Comparison of ENCODE assay signal across 1 cellular context in the genomic region with DNA sequence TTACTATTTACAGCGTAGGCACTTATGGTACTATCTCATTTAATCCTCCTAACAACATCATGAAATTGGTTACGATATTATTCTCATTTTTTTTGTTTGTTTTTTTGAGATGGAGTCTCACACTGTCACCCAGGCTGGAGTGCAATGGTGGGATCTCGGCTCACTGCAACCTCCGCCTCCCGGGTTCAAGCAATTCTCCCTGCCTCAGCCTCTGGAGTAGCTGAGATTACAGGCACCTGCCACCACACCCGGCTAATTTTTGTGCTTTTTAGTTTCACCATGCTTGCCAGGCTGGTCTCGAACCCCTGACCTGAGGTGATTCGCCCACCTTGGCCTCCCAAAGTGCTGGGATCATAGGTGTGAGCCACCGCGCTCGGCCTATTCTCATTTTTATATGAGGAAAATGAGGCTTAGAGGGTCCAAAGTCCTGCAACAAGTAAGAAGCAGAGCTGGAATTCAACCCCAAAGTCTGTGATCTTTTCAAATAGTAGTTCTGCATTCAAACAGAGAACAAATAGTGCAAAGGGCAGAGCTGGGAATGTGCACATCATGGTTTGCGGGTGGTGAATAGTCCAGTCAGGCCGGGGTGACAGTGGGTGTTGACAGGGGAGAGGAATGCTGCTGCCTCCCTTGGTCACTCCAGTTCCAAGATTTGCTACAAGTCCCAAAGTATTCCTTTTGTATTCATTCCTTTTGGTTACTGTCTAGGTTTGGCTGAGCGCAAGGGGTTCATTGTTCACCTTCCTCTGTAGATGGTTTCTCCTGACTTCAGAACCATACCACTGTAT.
A peak's percentile ranks its signal among the peaks of the same experiment; 100 is the strongest.
TF ChIP-seq lines count a peak whose summit lies in the region.

No MANE protein-coding gene starts in this region.

TF ChIP-seq in HepG2, 621 proteins besides CTCF, POLR2A, EP300 and RAD21 (continued from another document and continues in another):
- peak; percentile 65; the same call in 1 of the 2 replicates for TF ChIP-seq ZNF503 (CRISPR knock-in tag; IDR thresholded peaks at IDR 0.05)
- TF ChIP-seq, protein P1, sequence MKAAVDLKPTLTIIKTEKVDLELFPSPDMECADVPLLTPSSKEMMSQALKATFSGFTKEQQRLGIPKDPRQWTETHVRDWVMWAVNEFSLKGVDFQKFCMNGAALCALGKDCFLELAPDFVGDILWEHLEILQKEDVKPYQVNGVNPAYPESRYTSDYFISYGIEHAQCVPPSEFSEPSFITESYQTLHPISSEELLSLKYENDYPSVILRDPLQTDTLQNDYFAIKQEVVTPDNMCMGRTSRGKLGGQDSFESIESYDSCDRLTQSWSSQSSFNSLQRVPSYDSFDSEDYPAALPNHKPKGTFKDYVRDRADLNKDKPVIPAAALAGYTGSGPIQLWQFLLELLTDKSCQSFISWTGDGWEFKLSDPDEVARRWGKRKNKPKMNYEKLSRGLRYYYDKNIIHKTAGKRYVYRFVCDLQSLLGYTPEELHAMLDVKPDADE (CRISPR knock-in tag; IDR thresholded peaks at IDR 0.05), result no peak
- no peak for TF ChIP-seq RFX3 (CRISPR knock-in tag; IDR thresholded peaks at IDR 0.05)
- TF ChIP-seq ZNF431 (CRISPR knock-in tag; IDR thresholded peaks at IDR 0.05; ENCODE audit: borderline replicate concordance, low read depth), result no peak
- TF ChIP-seq REXO4 (CRISPR knock-in tag; IDR thresholded peaks at IDR 0.05; ENCODE audit: borderline replicate concordance), result no peak
- no peak for TF ChIP-seq MAFG (CRISPR knock-in tag; IDR thresholded peaks at IDR 0.05)
- peak; percentile 78; the same call in 1 of the 2 replicates for TF ChIP-seq ZNF331 (CRISPR knock-in tag; IDR thresholded peaks at IDR 0.05)
- TF ChIP-seq MNT (IDR thresholded peaks at IDR 0.05), result peak; percentile 35
- no peak for TF ChIP-seq ZNF775 (CRISPR knock-in tag; IDR thresholded peaks at IDR 0.05; ENCODE audit: borderline replicate concordance)
- TF ChIP-seq ELF1 (CRISPR knock-in tag; IDR thresholded peaks at IDR 0.05), result no peak
- TF ChIP-seq, protein P2, sequence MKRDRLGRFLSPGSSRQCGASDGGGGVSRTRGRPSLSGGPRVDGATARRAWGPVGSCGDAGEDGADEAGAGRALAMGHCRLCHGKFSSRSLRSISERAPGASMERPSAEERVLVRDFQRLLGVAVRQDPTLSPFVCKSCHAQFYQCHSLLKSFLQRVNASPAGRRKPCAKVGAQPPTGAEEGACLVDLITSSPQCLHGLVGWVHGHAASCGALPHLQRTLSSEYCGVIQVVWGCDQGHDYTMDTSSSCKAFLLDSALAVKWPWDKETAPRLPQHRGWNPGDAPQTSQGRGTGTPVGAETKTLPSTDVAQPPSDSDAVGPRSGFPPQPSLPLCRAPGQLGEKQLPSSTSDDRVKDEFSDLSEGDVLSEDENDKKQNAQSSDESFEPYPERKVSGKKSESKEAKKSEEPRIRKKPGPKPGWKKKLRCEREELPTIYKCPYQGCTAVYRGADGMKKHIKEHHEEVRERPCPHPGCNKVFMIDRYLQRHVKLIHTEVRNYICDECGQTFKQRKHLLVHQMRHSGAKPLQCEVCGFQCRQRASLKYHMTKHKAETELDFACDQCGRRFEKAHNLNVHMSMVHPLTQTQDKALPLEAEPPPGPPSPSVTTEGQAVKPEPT (CRISPR knock-in tag; IDR thresholded peaks at IDR 0.05; ENCODE audit: low read depth), result no peak
- no peak for TF ChIP-seq SNAPC5 (CRISPR knock-in tag; IDR thresholded peaks at IDR 0.05; ENCODE audit: borderline replicate concordance)
- peak; percentile 84 for TF ChIP-seq RXRA (CRISPR knock-in tag; IDR thresholded peaks at IDR 0.05)
- TF ChIP-seq CCDC6 (CRISPR knock-in tag; IDR thresholded peaks at IDR 0.05), result no peak; the same call in 1 of the 2 replicates
- no peak for TF ChIP-seq DNMT1 (CRISPR knock-in tag; IDR thresholded peaks at IDR 0.05)
- peak; percentile 34 to 43; a peak in 2 of 4 replicates for TF ChIP-seq MAFK (conservative IDR thresholded peaks at IDR 0.05 in 1 of 2, IDR thresholded peaks at IDR 0.05 in 1 of 2; ENCODE audit: low read length in 2 of 2)
- TF ChIP-seq SALL2 (CRISPR knock-in tag; IDR thresholded peaks at IDR 0.05), result no peak
- TF ChIP-seq ZNF772 (CRISPR knock-in tag; IDR thresholded peaks at IDR 0.05), result no peak
- TF ChIP-seq HIVEP1 (CRISPR knock-in tag; IDR thresholded peaks at IDR 0.05), result no peak
- no peak for TF ChIP-seq ZNF12 (CRISPR knock-in tag; IDR thresholded peaks at IDR 0.05)
- no peak for TF ChIP-seq RELA (CRISPR knock-in tag; IDR thresholded peaks at IDR 0.05)
- TF ChIP-seq, protein P3, sequence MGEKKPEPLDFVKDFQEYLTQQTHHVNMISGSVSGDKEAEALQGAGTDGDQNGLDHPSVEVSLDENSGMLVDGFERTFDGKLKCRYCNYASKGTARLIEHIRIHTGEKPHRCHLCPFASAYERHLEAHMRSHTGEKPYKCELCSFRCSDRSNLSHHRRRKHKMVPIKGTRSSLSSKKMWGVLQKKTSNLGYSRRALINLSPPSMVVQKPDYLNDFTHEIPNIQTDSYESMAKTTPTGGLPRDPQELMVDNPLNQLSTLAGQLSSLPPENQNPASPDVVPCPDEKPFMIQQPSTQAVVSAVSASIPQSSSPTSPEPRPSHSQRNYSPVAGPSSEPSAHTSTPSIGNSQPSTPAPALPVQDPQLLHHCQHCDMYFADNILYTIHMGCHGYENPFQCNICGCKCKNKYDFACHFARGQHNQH (CRISPR knock-in tag; IDR thresholded peaks at IDR 0.05), result no peak; the same call in 1 of the 2 replicates
- no peak for TF ChIP-seq FLYWCH1 (CRISPR knock-in tag; IDR thresholded peaks at IDR 0.05)
- TF ChIP-seq ZFP1 (CRISPR knock-in tag; IDR thresholded peaks at IDR 0.05), result no peak
- peak; percentile 34; the same call in 1 of the 2 replicates for TF ChIP-seq ZNF614 (CRISPR knock-in tag; IDR thresholded peaks at IDR 0.05; ENCODE audit: borderline replicate concordance)
- TF ChIP-seq ZFX (CRISPR knock-in tag; IDR thresholded peaks at IDR 0.05; ENCODE audit: low read depth), result peak; percentile 58
- no peak for TF ChIP-seq CAMTA2 (CRISPR knock-in tag; IDR thresholded peaks at IDR 0.05; ENCODE audit: borderline replicate concordance)
- TF ChIP-seq ZNF547 (CRISPR knock-in tag; IDR thresholded peaks at IDR 0.05), result 0 out of 2 replicates have a peak, but pooled peaks have one; percentile 61
- TF ChIP-seq TEAD3 (CRISPR knock-in tag; optimal IDR thresholded peaks at IDR 0.05; ENCODE audit: borderline replicate concordance), result peak; percentile 96
- TF ChIP-seq ZNF615 (CRISPR knock-in tag; IDR thresholded peaks at IDR 0.05; ENCODE audit: borderline replicate concordance), result no peak
- TF ChIP-seq, protein P4, sequence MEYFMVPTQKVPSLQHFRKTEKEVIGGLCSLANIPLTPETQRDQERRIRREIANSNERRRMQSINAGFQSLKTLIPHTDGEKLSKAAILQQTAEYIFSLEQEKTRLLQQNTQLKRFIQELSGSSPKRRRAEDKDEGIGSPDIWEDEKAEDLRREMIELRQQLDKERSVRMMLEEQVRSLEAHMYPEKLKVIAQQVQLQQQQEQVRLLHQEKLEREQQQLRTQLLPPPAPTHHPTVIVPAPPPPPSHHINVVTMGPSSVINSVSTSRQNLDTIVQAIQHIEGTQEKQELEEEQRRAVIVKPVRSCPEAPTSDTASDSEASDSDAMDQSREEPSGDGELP (IDR thresholded peaks at IDR 0.05; ENCODE audit: borderline replicate concordance, low read depth), result peak; percentile 59; the same call in 1 of the 2 replicates
- no peak for TF ChIP-seq ZNF383 (CRISPR knock-in tag; IDR thresholded peaks at IDR 0.05; ENCODE audit: borderline replicate concordance)
- TF ChIP-seq, protein P5, sequence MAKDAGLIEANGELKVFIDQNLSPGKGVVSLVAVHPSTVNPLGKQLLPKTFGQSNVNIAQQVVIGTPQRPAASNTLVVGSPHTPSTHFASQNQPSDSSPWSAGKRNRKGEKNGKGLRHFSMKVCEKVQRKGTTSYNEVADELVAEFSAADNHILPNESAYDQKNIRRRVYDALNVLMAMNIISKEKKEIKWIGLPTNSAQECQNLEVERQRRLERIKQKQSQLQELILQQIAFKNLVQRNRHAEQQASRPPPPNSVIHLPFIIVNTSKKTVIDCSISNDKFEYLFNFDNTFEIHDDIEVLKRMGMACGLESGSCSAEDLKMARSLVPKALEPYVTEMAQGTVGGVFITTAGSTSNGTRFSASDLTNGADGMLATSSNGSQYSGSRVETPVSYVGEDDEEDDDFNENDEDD (CRISPR knock-in tag; IDR thresholded peaks at IDR 0.05; ENCODE audit: borderline replicate concordance), result no peak
- no peak for TF ChIP-seq ZNF468 (CRISPR knock-in tag; IDR thresholded peaks at IDR 0.05)
- TF ChIP-seq NFATC3 (CRISPR knock-in tag; IDR thresholded peaks at IDR 0.05), result no peak; the same call in 1 of the 2 replicates
- TF ChIP-seq NAIF1 (CRISPR knock-in tag; IDR thresholded peaks at IDR 0.05; ENCODE audit: borderline replicate concordance), result no peak
- no peak for TF ChIP-seq ZNF766 (CRISPR knock-in tag; IDR thresholded peaks at IDR 0.05; ENCODE audit: borderline replicate concordance)
- TF ChIP-seq ZNF317 (CRISPR knock-in tag; IDR thresholded peaks at IDR 0.05), result peak; percentile 67; the same call in 1 of the 2 replicates
- TF ChIP-seq, protein P6, sequence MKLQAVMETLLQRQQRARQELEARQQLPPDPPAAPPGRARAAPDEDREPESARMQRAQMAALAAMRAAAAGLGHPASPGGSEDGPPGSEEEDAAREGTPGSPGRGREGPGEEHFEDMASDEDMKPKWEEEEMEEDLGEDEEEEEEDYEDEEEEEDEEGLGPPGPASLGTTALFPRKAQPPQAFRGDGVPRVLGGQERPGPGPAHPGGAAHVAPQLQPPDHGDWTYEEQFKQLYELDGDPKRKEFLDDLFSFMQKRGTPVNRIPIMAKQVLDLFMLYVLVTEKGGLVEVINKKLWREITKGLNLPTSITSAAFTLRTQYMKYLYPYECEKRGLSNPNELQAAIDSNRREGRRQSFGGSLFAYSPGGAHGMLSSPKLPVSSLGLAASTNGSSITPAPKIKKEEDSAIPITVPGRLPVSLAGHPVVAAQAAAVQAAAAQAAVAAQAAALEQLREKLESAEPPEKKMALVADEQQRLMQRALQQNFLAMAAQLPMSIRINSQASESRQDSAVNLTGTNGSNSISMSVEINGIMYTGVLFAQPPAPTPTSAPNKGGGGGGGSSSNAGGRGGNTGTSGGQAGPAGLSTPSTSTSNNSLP (IDR thresholded peaks at IDR 0.05; ENCODE audit: low read depth, low read length), result peak; percentile 90
- TF ChIP-seq CHCHD3 (CRISPR knock-in tag; IDR thresholded peaks at IDR 0.05), result no peak
- TF ChIP-seq, protein P7, sequence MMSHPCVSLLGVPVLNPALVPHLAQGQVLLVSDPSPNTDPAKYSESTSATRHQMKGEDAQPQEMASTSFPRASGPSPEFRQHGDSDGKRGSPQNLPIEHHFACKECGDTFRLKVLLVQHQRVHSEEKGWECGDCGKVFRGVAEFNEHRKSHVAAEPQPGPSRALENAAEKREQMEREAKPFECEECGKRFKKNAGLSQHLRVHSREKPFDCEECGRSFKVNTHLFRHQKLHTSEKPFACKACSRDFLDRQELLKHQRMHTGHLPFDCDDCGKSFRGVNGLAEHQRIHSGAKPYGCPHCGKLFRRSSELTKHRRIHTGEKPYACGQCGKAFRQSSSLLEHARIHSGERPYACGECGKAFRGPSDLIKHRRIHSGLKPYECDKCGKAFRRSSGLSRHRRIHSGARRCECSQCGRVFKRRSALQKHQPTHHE (CRISPR knock-in tag; IDR thresholded peaks at IDR 0.05; ENCODE audit: borderline replicate concordance), result peak; percentile 38; the same call in 1 of the 2 replicates
- TF ChIP-seq, protein P8, sequence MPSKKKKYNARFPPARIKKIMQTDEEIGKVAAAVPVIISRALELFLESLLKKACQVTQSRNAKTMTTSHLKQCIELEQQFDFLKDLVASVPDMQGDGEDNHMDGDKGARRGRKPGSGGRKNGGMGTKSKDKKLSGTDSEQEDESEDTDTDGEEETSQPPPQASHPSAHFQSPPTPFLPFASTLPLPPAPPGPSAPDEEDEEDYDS (CRISPR knock-in tag; IDR thresholded peaks at IDR 0.05), result peak; percentile 78
- peak; percentile 58 for TF ChIP-seq MEF2D (CRISPR knock-in tag; IDR thresholded peaks at IDR 0.05)
- TF ChIP-seq ZNF724P (CRISPR knock-in tag; IDR thresholded peaks at IDR 0.05; ENCODE audit: borderline replicate concordance), result peak; percentile 58; the same call in 1 of the 2 replicates
- TF ChIP-seq PHF20 (CRISPR knock-in tag; IDR thresholded peaks at IDR 0.05), result 0 out of 2 replicates have a peak, but pooled peaks have one; percentile 23
- no peak for TF ChIP-seq ZNF572 (CRISPR knock-in tag; IDR thresholded peaks at IDR 0.05)
- TF ChIP-seq, protein P9, sequence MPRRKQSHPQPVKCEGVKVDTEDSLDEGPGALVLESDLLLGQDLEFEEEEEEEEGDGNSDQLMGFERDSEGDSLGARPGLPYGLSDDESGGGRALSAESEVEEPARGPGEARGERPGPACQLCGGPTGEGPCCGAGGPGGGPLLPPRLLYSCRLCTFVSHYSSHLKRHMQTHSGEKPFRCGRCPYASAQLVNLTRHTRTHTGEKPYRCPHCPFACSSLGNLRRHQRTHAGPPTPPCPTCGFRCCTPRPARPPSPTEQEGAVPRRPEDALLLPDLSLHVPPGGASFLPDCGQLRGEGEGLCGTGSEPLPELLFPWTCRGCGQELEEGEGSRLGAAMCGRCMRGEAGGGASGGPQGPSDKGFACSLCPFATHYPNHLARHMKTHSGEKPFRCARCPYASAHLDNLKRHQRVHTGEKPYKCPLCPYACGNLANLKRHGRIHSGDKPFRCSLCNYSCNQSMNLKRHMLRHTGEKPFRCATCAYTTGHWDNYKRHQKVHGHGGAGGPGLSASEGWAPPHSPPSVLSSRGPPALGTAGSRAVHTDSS (CRISPR knock-in tag; conservative IDR thresholded peaks at IDR 0.05), result no peak
